1 cellular context compared by ENCODE assay signal in genomic region chr1:159921700-159922498, GRCh38.
TF ChIP-seq lines count a peak whose summit lies in the region.

No MANE protein-coding gene starts in this region.

TF ChIP-seq in GM23338, 12 proteins besides CTCF, POLR2A, EP300 and RAD21 (continued from another document):
- no peak for TF ChIP-seq ZNF462 (CRISPR knock-in tag; IDR thresholded peaks at IDR 0.05)
- no peak for TF ChIP-seq ETS1 (IDR thresholded peaks at IDR 0.05)
- no peak for TF ChIP-seq JUNB (IDR thresholded peaks at IDR 0.05; ENCODE audit: unreplicated experiment)
TF ChIP-seq in GM23338: peak in this region for 0.
